ENCODE assay signal across 8 cellular contexts in the genomic region with DNA sequence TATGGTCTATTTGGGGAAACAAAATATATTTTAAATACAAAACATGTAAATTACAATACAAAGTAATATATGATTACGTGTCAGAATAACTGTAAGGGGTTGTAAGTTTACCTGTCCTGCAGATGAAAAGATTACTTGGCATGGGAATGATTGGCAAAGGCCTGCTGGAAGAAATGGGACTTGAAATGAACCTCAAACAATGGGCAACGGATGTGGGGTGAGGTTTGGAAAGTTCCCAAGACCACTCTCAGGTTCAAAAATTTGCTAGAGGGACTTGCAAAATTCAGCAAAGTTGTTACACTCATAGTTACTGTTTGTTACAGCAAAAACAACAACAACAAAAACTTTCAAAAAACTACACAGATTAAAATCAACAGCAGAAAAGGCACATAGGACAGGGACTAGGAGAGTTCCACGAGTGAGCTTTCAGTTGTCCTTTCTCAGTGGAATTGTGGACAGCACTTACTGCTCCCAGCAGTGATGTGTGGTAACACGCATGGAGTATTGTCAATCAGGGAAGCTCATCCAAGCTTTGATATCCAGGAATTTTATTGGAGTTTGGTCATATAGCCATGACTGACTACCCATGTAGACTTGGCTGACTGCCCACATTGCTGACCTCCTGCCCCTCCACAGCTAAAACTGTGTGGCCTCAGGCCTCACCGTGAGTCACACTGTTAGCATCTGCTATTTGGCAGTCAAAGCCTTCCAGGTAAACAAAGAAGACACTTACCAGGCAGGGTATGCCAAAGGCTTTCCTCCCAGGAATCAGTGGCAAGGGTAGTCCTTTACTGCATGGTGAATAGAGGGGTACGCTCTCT. TPM values are rescaled to one million over a fixed set of nuclear protein-coding genes. Genes with fewer than 3 reads are reported as not detected.
DNase-seq lines count a peak whose midpoint lies in the region; ATAC-seq lines count a peak whose summit lies in the region.

No MANE protein-coding gene starts in this region.

- no peak for ATAC-seq in HG02938 (IDR thresholded peaks at IDR 0.05; ENCODE audit: unreplicated experiment)

- in situ Hi-C loops in ACHN (cut with HindIII; ENCODE audit: low pct_ligation_motif_present, low pct_unique_long_range_greater_than_20kb, low sequenced_read_pairs): no loop called here

- DNase-seq in ACHN (peak; percentile 99), HT-29 (ENCODE audit: low spot score) (peak; percentile 96), amniotic stem cell (lab: John Stamatoyannopoulos, UW) (peak; percentile 34), kidney glomerular epithelial cell (lab: John Stamatoyannopoulos, UW) (peak; percentile 91), cerebellar nuclear complex (lab: John Stamatoyannopoulos, UW) (no peak), NCI-H2081 treated with DMSO at 0.1 percent for 48 hours (lab: John Stamatoyannopoulos, UW) (no peak)
- DNase-seq in activated CD4-positive, CD25-positive, alpha-beta regulatory T cell (lab: John Stamatoyannopoulos, UW): no peak

RNA-seq across cellular contexts. Expression of a gene that starts 43.8 kb away (rescaled TPM):
- 10.7 and 27.5 TPM in 2 replicates for total RNA-seq in HT-29 (2014; rRNA removed; shearing (Covaris generic))

Comparison
In these comparisons a context has a peak if more than half of its experiments do, and no peak if none do; other contexts are left out.
1. DNase-seq: peak in ACHN (single experiment), HT-29 (single experiment), amniotic stem cell (single experiment) and kidney glomerular epithelial cell (single experiment); none in activated CD4-positive, CD25-positive, alpha-beta regulatory T cell (0 of 4), cerebellar nuclear complex (0 of 2) and NCI-H2081 treated with DMSO at 0.1 percent for 48 hours (single experiment).